In genomic region chr16:88936913-88937666, GRCh38 we compare ENCODE assay signal across 19 cellular contexts. TPM values are rescaled to one million over a fixed set of nuclear protein-coding genes. Genes with fewer than 3 reads are reported as not detected.
A peak's percentile ranks its signal among the peaks of the same experiment; 100 is the strongest.
DNase-seq lines count a peak whose midpoint lies in the region; ATAC-seq and TF ChIP-seq lines count a peak whose summit lies in the region.
"Had no signal": no experiment of that assay in that cellular context is flagged by ENCODE, and none has a peak within 500 bp of the region (broad histone marks: within the 10 kb centered on the region; RNA-seq: fewer than 3 reads in every experiment).

No MANE protein-coding gene starts in this region.

- H3K27ac Mint-ChIP-seq in CD14-positive monocyte, result peak overlapping the region; percentile 86 to 98 (median 92)
- no peak overlapping the region for H3K27ac Mint-ChIP-seq in activated naive CD8-positive, alpha-beta T cell treated with anti-CD3 and anti-CD28 coated beads for 36 hours
- H3K27ac Mint-ChIP-seq: activated naive CD4-positive, alpha-beta T cell treated with anti-CD3 and anti-CD28 coated beads for 36 hours had no signal

- no peaks in the 10 kb centered on the region for H3K36me3 ChIP-seq in left lung
- no peaks in the 10 kb centered on the region for H3K36me3 ChIP-seq in gastrocnemius medialis

- H3K27me3 Mint-ChIP-seq in CD14-positive monocyte (ENCODE audit: low read depth in 3 of 3), result peaks cover 0 to 4% (median 1%) of the 10 kb centered on the region in 3 donors
- peaks cover 41% of the 10 kb centered on the region for H3K27me3 Mint-ChIP-seq in activated naive CD8-positive, alpha-beta T cell treated with anti-CD3 and anti-CD28 coated beads for 36 hours
- H3K27me3 Mint-ChIP-seq: brain had no signal

- peak; percentile 6 for ATAC-seq in left lung
- ATAC-seq in gastrocnemius medialis, result no peak
- ATAC-seq in HG03342 (IDR thresholded peaks at IDR 0.05; ENCODE audit: unreplicated experiment), result no peak
- ATAC-seq: activated CD4-positive, CD25-positive, alpha-beta regulatory T cell treated with anti-CD3 and anti-CD28 coated beads, Interleukin-2, amount 50 U/mL, for 24 hours had no signal

- TF ChIP-seq CTCF in CD14-positive monocyte (IDR thresholded peaks at IDR 0.05), result no peak
- no peak for TF ChIP-seq CTCF in left lung (IDR thresholded peaks at IDR 0.05)
- TF ChIP-seq CTCF in gastrocnemius medialis (IDR thresholded peaks at IDR 0.05 in 4 of 5, conservative IDR thresholded peaks at IDR 0.05 in 1 of 5), result no peak

- intact Hi-C loops in CD14-positive monocyte (cut with micrococcal nuclease), result loop anchor here (2.0 to 10.0 kb wide), 4 partner anchors 22 to 158 kb away; partner anchors contain the start of genes ACSF3 (in 1 of the 2) and CBFA2T3 (in 1 of the 2)
- intact Hi-C loops in left lung (cut with DNase I), result no loop called here
- intact Hi-C loops in gastrocnemius medialis (cut with DNase I; ENCODE audit: low total_unique reads), result no loop called here

- H3K4me3 ChIP-seq in left lung (peak overlapping the region in 1 of 2 donors; percentile 26), gastrocnemius medialis (peak overlapping the region in 2 of 4 donors; percentile 13 to 25)

- peaks cover 48% of the 10 kb centered on the region for H3K4me1 Mint-ChIP-seq in CD14-positive monocyte
- peaks cover 6% of the 10 kb centered on the region for H3K4me1 Mint-ChIP-seq in activated naive CD8-positive, alpha-beta T cell treated with anti-CD3 and anti-CD28 coated beads for 36 hours

- peaks cover 12 to 63% of the 10 kb centered on the region in 2 donors for H3K4me1 ChIP-seq in left lung
- peaks cover 24 to 28% of the 10 kb centered on the region in 2 donors for H3K4me1 ChIP-seq in gastrocnemius medialis

- no peaks in the 10 kb centered on the region for H3K9me3 ChIP-seq in left lung
- no peaks in the 10 kb centered on the region for H3K9me3 ChIP-seq in gastrocnemius medialis
- H3K9me3 ChIP-seq: Caco-2 had no signal

- in situ Hi-C loops in gastrocnemius medialis (cut with MboI; ENCODE audit: low sequenced_read_pairs in 4 of 4), result no loop called here

- TF ChIP-seq POLR2A in gastrocnemius medialis (IDR thresholded peaks at IDR 0.05), result no peak

- peak overlapping the region; percentile 81 to 89 for H3K4me3 Mint-ChIP-seq in CD14-positive monocyte
- no peak overlapping the region for H3K4me3 Mint-ChIP-seq in activated naive CD8-positive, alpha-beta T cell treated with anti-CD3 and anti-CD28 coated beads for 36 hours
- H3K4me3 Mint-ChIP-seq: activated naive CD4-positive, alpha-beta T cell treated with anti-CD3 and anti-CD28 coated beads for 36 hours had no signal

- H3K27ac ChIP-seq in angular gyrus (ENCODE audit: low read depth, low read length) (peak overlapping the region; percentile 55), left lung (peak overlapping the region; percentile 19 to 93), gastrocnemius medialis (peak overlapping the region; percentile 54 to 76 (median 64))

- no peaks in the 10 kb centered on the region for H3K9me3 Mint-ChIP-seq in CD14-positive monocyte
- no peaks in the 10 kb centered on the region for H3K9me3 Mint-ChIP-seq in activated naive CD8-positive, alpha-beta T cell treated with anti-CD3 and anti-CD28 coated beads for 36 hours
- H3K9me3 Mint-ChIP-seq: activated naive CD4-positive, alpha-beta T cell treated with anti-CD3 and anti-CD28 coated beads for 36 hours; brain had no signal

- DNase-seq in CD14-positive monocyte (ENCODE audit: low spot score) (no peak), left lung (no peak), gastrocnemius medialis (no peak), amygdala (lab: John Stamatoyannopoulos, UW) (no peak)
- no peak for DNase-seq in activated naive CD4-positive, alpha-beta T cell treated with Interleukin-2 at 50 U/mL for 16 hours
- no peak for DNase-seq in activated naive CD8-positive, alpha-beta T cell treated with anti-CD3 and anti-CD28 coated beads for 36 hours
- DNase-seq: activated naive CD4-positive, alpha-beta T cell treated with anti-CD3 and anti-CD28 coated beads for 36 hours; Caco-2; effector CD4-positive, alpha-beta T cell; NCI-H2081 treated with DMSO at 0.1 percent for 48 hours; NCI-H69; occipital lobe; stimulated activated CD4-positive, alpha-beta T cell treated with anti-CD3 and anti-CD28 coated beads, Interleukin-12 subunit alpha, Interleukin-12 subunit beta, amount 100 ng/mL, for 4 hours; T-helper 1 cell had no signal

- H3K27me3 ChIP-seq in left lung (peaks cover 18 to 68% of the 10 kb centered on the region in 2 donors), gastrocnemius medialis (peaks cover 7 to 21% (median 18%) of the 10 kb centered on the region in 3 donors)

- peaks cover 2 to 16% of the 10 kb centered on the region in 2 donors for H3K36me3 Mint-ChIP-seq in CD14-positive monocyte
- H3K36me3 Mint-ChIP-seq in activated naive CD8-positive, alpha-beta T cell treated with anti-CD3 and anti-CD28 coated beads for 36 hours, result no peaks in the 10 kb centered on the region
- H3K36me3 Mint-ChIP-seq: brain had no signal

RNA-seq across cellular contexts. Expression of gene CBFA2T3, which starts 39.9 kb away (rescaled TPM):
- 1 to 10 TPM; 5.3 to 6.2 TPM for polyA plus RNA-seq in CD14-positive monocyte
- total RNA-seq in left lung (10 to 100 TPM in 1 of 2 donors, 1 to 10 TPM in 1; 8.9 to 10.4 TPM), gastrocnemius medialis (1 to 10 TPM in 3 of 4 donors, under 1 TPM in 1; 0.95 to 7.3 (median 3.3) TPM)
- under 1 TPM; 0.28 to 0.56 TPM for total RNA-seq in activated naive CD8-positive, alpha-beta T cell treated with anti-CD3 and anti-CD28 coated beads for 36 hours
- total RNA-seq: activated naive CD4-positive, alpha-beta T cell treated with anti-CD3 and anti-CD28 coated beads for 36 hours; RPMI7951 had no signal

Comparison
In these comparisons a context has a peak if more than half of its experiments do, and no peak if none do; other contexts are left out.
1. intact Hi-C loops: an anchor here in CD14-positive monocyte (2.0 to 10.0 kb wide); none called in left lung and gastrocnemius medialis.